16 cellular contexts compared by ENCODE assay signal in the genomic region with DNA sequence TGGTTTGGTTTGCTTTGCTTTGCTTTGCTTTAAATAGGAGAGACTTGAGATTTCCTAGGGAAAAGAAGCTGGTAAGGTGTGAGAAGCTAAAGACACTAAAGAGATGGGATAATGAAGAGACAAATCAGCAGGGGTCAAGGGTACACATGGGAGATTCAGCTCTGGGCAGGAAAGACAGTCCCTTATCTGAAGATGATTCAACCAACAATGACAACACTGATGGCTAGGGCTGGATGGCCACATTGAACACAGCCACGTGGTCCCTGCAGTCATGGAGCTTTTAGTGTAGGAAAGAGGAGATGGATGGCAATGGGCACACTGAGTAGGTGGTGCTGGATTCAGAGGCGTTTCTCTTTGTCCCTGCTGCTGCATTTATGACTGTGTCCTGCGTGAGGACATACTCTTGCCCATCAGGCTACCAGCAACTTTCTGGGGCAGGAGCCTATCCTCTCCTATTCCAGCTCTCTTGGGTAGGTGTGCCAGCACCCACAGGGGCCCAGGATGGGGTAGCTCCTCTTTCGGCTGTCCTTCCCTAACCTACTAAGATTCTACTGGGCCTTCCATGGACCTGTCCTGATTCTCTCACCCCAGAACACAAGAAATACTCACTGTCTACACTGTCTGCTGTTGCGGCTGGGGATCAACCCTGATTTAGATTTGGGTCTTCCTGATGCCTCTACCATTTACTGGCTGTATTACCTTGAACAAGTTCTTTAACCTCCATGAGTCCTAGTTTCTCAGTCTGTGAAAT. TPM values are rescaled to one million over a fixed set of nuclear protein-coding genes. Genes with fewer than 3 reads are reported as not detected.
DNase-seq lines count a peak whose midpoint lies in the region; ATAC-seq, FAIRE-seq and TF ChIP-seq lines count a peak whose summit lies in the region.
"Had no signal": no experiment of that assay in that cellular context is flagged by ENCODE, and none has a peak within 500 bp of the region (broad histone marks: within the 10 kb centered on the region; RNA-seq: fewer than 3 reads in every experiment).

No MANE protein-coding gene starts in this region.

- ATAC-seq in HepG2 = no peak
- no peak for ATAC-seq in right lobe of liver
- ATAC-seq: esophagus mucosa had no signal

- H2AFZ ChIP-seq in HepG2 (ENCODE audit: low read length) = no peak overlapping the region

- no peak overlapping the region for H3K27ac ChIP-seq in HepG2 (ENCODE audit: extremely low read length, insufficient read depth, low read length)
- H3K27ac ChIP-seq in right lobe of liver = no peak overlapping the region

- WGBS in HepG2 (ENCODE audit: low lambda C conversion rate) = 47% methylated on average over 5 of the region's 5 CpGs
- 100% methylated on average over 1 of the region's 5 CpGs for WGBS in right lobe of liver (ENCODE audit: insufficient coverage, low coverage, low lambda C conversion rate, missing lambda C conversion rate)

- H3K36me3 Mint-ChIP-seq in brain = no peaks in the 10 kb centered on the region

- FAIRE-seq in HepG2 (lab: Jason Lieb, UNC) = no peak
- FAIRE-seq: H1 had no signal

- H3K4me3 ChIP-seq in HepG2 (replicated peaks in 1 of 3; ENCODE audit: insufficient read depth in 1 of 3, low read depth in 2 of 3, low read length in 3 of 3) (no peak overlapping the region), right lobe of liver (no peak overlapping the region)

- in situ Hi-C loops in HepG2 (cut with HindIII; ENCODE audit: extremely low pct_ligation_motif_present, low pct_unique_long_range_greater_than_20kb) = no loop called here

- no peaks in the 10 kb centered on the region for H4K20me1 ChIP-seq in HepG2 (ENCODE audit: insufficient read depth, low read length)

- no peaks in the 10 kb centered on the region for H3K79me2 ChIP-seq in HepG2 (ENCODE audit: insufficient read depth, low read length)

- H3K36me3 ChIP-seq in HepG2 (replicated peaks in 1 of 2; ENCODE audit: control insufficient read depth in 1 of 2, insufficient read depth in 2 of 2, low read length in 2 of 2) (no peaks in the 10 kb centered on the region), right lobe of liver (no peaks in the 10 kb centered on the region)
- H3K36me3 ChIP-seq: upper lobe of left lung had no signal

- TF ChIP-seq EP300 in HepG2 (IDR thresholded peaks at IDR 0.05; ENCODE audit: low read depth in 2 of 2, low read length in 2 of 2) = no peak
- TF ChIP-seq EP300 in HepG2 (CRISPR knock-in tag; IDR thresholded peaks at IDR 0.05; ENCODE audit: borderline replicate concordance) = no peak

- H3K4me1 Mint-ChIP-seq in brain = peaks cover 45% of the 10 kb centered on the region

- no peaks in the 10 kb centered on the region for H3K9me3 Mint-ChIP-seq in brain

- TF ChIP-seq POLR2A in HepG2 (IDR thresholded peaks at IDR 0.05; ENCODE audit: insufficient read depth in 1 of 2, low read depth in 2 of 2, low read length in 2 of 2) = no peak
- TF ChIP-seq POLR2A in right lobe of liver (IDR thresholded peaks at IDR 0.05) = no peak

- H3K27me3 ChIP-seq in HepG2 (ENCODE audit: control insufficient read depth in 1 of 2, insufficient read depth in 2 of 2, low read length in 2 of 2) (peaks cover 5 to 36% of the 10 kb centered on the region in 2 experiments; a peak in 3 of 5 replicates), right lobe of liver (no peaks in the 10 kb centered on the region)
- H3K27me3 ChIP-seq: upper lobe of left lung had no signal

- H3K27me3 Mint-ChIP-seq in brain = peaks cover 4% of the 10 kb centered on the region

- no TSS peak for BruUV-seq in HepG2 (replicated peaks; lab: Mats Ljungman, UMichigan)

- TF ChIP-seq CTCF in HepG2 (CRISPR knock-in tag; IDR thresholded peaks at IDR 0.05) = no peak
- TF ChIP-seq CTCF in right lobe of liver (IDR thresholded peaks at IDR 0.05) = no peak
- no peak for TF ChIP-seq CTCF in brain (conservative IDR thresholded peaks at IDR 0.05)

- peak overlapping the region in 4 of 5 experiments; percentile 5 to 90 (median 85) for H3K27ac Mint-ChIP-seq in brain

- no peak overlapping the region for H3K4me2 ChIP-seq in HepG2 (ENCODE audit: low read depth, low read length)

- H3K9me3 ChIP-seq in HepG2 (ENCODE audit: low read length) = no peaks in the 10 kb centered on the region
- no peaks in the 10 kb centered on the region for H3K9me3 ChIP-seq in right lobe of liver
- H3K9me3 ChIP-seq: upper lobe of left lung had no signal

- H3K4me1 ChIP-seq in HepG2 (ENCODE audit: insufficient read depth, low read length) = peaks cover 29% of the 10 kb centered on the region
- H3K4me1 ChIP-seq in right lobe of liver = peaks cover 0 to 17% (median 0%) of the 10 kb centered on the region in 4 donors

- intact Hi-C loops in HepG2 (cut with micrococcal nuclease; ENCODE audit: unreplicated experiment) (loop anchor here (5.0 kb wide), 1 partner anchor 95 kb away; the partner anchor contains the start of gene RNPEP), right lobe of liver (cut with DNase I) (loop anchor here in 1 of 2 donors (10.0 kb wide), 1 partner anchor 238 kb away; the partner anchor contains the start of gene GPR37L1)

- CTCF ChIA-PET in HepG2 (lab: Yijun Ruan, JAX; ENCODE audit: low intra/inter-chr PET ratio, low total read pairs) = no interaction called here

- POLR2A ChIA-PET in HepG2 (lab: Yijun Ruan, JAX) = no interaction called here

- no peak overlapping the region for H3K9ac ChIP-seq in HepG2 (ENCODE audit: insufficient read depth, low read depth, low read length)

- peak overlapping the region; percentile 35 to 89 (median 81) for H3K4me3 Mint-ChIP-seq in brain

- TF ChIP-seq RAD21 in HepG2 (CRISPR knock-in tag; IDR thresholded peaks at IDR 0.05) = no peak

- DNase-seq in HepG2 (ENCODE audit: low spot score) = no peak
- DNase-seq in right lobe of liver = no peak
- DNase-seq in middle frontal gyrus (ENCODE audit: extremely low spot score, low spot score) = peak; percentile 24
- DNase-seq in germinal center (ENCODE audit: low spot score) = no peak
- no peak for DNase-seq in activated CD4-positive, alpha-beta T cell treated with anti-CD3 and anti-CD28 coated beads for 4 hours
- no peak for DNase-seq in NCI-H2081 treated with DMSO at 0.1 percent for 48 hours (lab: John Stamatoyannopoulos, UW)
- no peak for DNase-seq in LoVo (ENCODE audit: low spot score)
- DNase-seq: NCI-H2081; RPMI8226; stimulated activated CD4-positive, alpha-beta T cell treated with anti-CD3 and anti-CD28 coated beads, Interleukin-4, amount 100 ng/mL, for 1 hour; upper lobe of left lung had no signal

RNA-seq across cellular contexts. Expression of gene SHISA4, which starts 1.4 kb away (rescaled TPM):
- total RNA-seq in HepG2 (2016; rRNA removed; fragmentation: Illumina TruSeq; extraction: Trizol) (0.24 and 0.51 TPM in 2 replicates), right lobe of liver (1 to 10 TPM; 2.5 to 8.1 (median 4.8) TPM)
- total RNA-seq in HepG2 (2016; cell fraction: cytosol; rRNA removed; fragmentation: Illumina TruSeq; extraction: Trizol; ENCODE audit: low read depth) = 0.97 and 1.8 TPM in 2 replicates
- total RNA-seq in HepG2 (2016; cell fraction: insoluble cytoplasmic fraction; rRNA removed; fragmentation: Illumina TruSeq; extraction: Trizol) = 0.21 and 0.45 TPM in 2 replicates
- 0.86 and 1.4 TPM in 2 replicates for total RNA-seq in HepG2 (2016; cell fraction: membrane; rRNA removed; fragmentation: Illumina TruSeq; extraction: Trizol)
- total RNA-seq in HepG2 (2016; cell fraction: nucleus; rRNA removed; fragmentation: Illumina TruSeq; extraction: Trizol) = 0.44 and 0.47 TPM in 2 replicates
- polyA plus RNA-seq in HepG2 (2011; rRNA removed) (1.0 and 1.1 TPM in 2 replicates), brain (ENCODE audit: insufficient read depth, low read depth, low replicate concordance) (107 TPM)
- 0.59 and 1.4 TPM in 2 replicates for polyA plus RNA-seq in HepG2 (2011; cell fraction: cytosol; rRNA removed)
- 0.83 and 1.5 TPM in 2 replicates for polyA plus RNA-seq in HepG2 (2011; cell fraction: nucleus; rRNA removed)
- 0.17 TPM in 1 of 2 replicates, not detected in the other for polyA plus RNA-seq in HepG2 (2012)
- 2.6 and 3.1 TPM in 2 replicates for polyA plus RNA-seq in HepG2 (2016; cell fraction: cytosol; fragmentation: Illumina TruSeq; extraction: Trizol; ENCODE audit: low read depth)
- 0.36 and 0.81 TPM in 2 replicates for polyA plus RNA-seq in HepG2 (2016; cell fraction: insoluble cytoplasmic fraction; fragmentation: Illumina TruSeq; extraction: Trizol; ENCODE audit: low read depth)
- 2.1 and 2.2 TPM in 2 replicates for polyA plus RNA-seq in HepG2 (2016; cell fraction: membrane; fragmentation: Illumina TruSeq; extraction: Trizol; ENCODE audit: low read depth)
- 0.72 and 1.3 TPM in 2 replicates for polyA plus RNA-seq in HepG2 (2016; cell fraction: nucleus; fragmentation: Illumina TruSeq; extraction: Trizol; ENCODE audit: insufficient read depth, low read depth)
- polyA minus RNA-seq in HepG2 (2011; rRNA and poly(A)+ RNA removed; ENCODE audit: low replicate concordance) = 1.0 and 5.4 TPM in 2 replicates
- polyA minus RNA-seq in HepG2 (2011; cell fraction: cytosol; rRNA and poly(A)+ RNA removed) = not detected in 2 replicates
- not detected in 2 replicates for polyA minus RNA-seq in HepG2 (2011; cell fraction: nucleus; rRNA and poly(A)+ RNA removed)

RNA-seq across cellular contexts. Expression of gene IPO9, which starts 58.3 kb away (rescaled TPM):
- total RNA-seq in HepG2 (2016; rRNA removed; fragmentation: Illumina TruSeq; extraction: Trizol) (34.8 and 54.2 TPM in 2 replicates), right lobe of liver (10 to 100 TPM; 10.3 to 21.7 (median 19.1) TPM)
- 2.7 and 3.0 TPM in 2 replicates for total RNA-seq in HepG2 (2016; cell fraction: cytosol; rRNA removed; fragmentation: Illumina TruSeq; extraction: Trizol; ENCODE audit: low read depth)
- 33.2 and 45.5 TPM in 2 replicates for total RNA-seq in HepG2 (2016; cell fraction: insoluble cytoplasmic fraction; rRNA removed; fragmentation: Illumina TruSeq; extraction: Trizol)
- 17.5 and 18.0 TPM in 2 replicates for total RNA-seq in HepG2 (2016; cell fraction: membrane; rRNA removed; fragmentation: Illumina TruSeq; extraction: Trizol)
- total RNA-seq in HepG2 (2016; cell fraction: nucleus; rRNA removed; fragmentation: Illumina TruSeq; extraction: Trizol) = 36.0 and 37.9 TPM in 2 replicates
- polyA plus RNA-seq in HepG2 (2011; rRNA removed) (24.6 and 31.0 TPM in 2 replicates), brain (ENCODE audit: insufficient read depth, low read depth, low replicate concordance) (108 TPM)
- polyA plus RNA-seq in HepG2 (2011; cell fraction: cytosol; rRNA removed) = 13.7 and 14.3 TPM in 2 replicates
- polyA plus RNA-seq in HepG2 (2011; cell fraction: nucleus; rRNA removed) = 28.0 and 34.2 TPM in 2 replicates
- 19.5 and 22.2 TPM in 2 replicates for polyA plus RNA-seq in HepG2 (2012)
- 4.2 and 6.1 TPM in 2 replicates for polyA plus RNA-seq in HepG2 (2016; cell fraction: cytosol; fragmentation: Illumina TruSeq; extraction: Trizol; ENCODE audit: low read depth)
- polyA plus RNA-seq in HepG2 (2016; cell fraction: insoluble cytoplasmic fraction; fragmentation: Illumina TruSeq; extraction: Trizol; ENCODE audit: low read depth) = 61.7 and 63.3 TPM in 2 replicates
- 15.5 and 18.5 TPM in 2 replicates for polyA plus RNA-seq in HepG2 (2016; cell fraction: membrane; fragmentation: Illumina TruSeq; extraction: Trizol; ENCODE audit: low read depth)
- 63.6 and 67.7 TPM in 2 replicates for polyA plus RNA-seq in HepG2 (2016; cell fraction: nucleus; fragmentation: Illumina TruSeq; extraction: Trizol; ENCODE audit: insufficient read depth, low read depth)
- polyA minus RNA-seq in HepG2 (2011; rRNA and poly(A)+ RNA removed; ENCODE audit: low replicate concordance) = 39.2 and 117 TPM in 2 replicates
- 19.0 and 19.9 TPM in 2 replicates for polyA minus RNA-seq in HepG2 (2011; cell fraction: cytosol; rRNA and poly(A)+ RNA removed)
- polyA minus RNA-seq in HepG2 (2011; cell fraction: nucleus; rRNA and poly(A)+ RNA removed) = 25.9 and 27.0 TPM in 2 replicates

RNA-seq across cellular contexts. Expression of gene LMOD1, which starts 59.1 kb away (rescaled TPM):
- not detected in 2 replicates for total RNA-seq in HepG2 (2016; rRNA removed; fragmentation: Illumina TruSeq; extraction: Trizol)
- total RNA-seq in HepG2 (2016; cell fraction: cytosol; rRNA removed; fragmentation: Illumina TruSeq; extraction: Trizol; ENCODE audit: low read depth) = not detected in 2 replicates
- total RNA-seq in HepG2 (2016; cell fraction: insoluble cytoplasmic fraction; rRNA removed; fragmentation: Illumina TruSeq; extraction: Trizol) = not detected in 2 replicates
- not detected in 2 replicates for total RNA-seq in HepG2 (2016; cell fraction: membrane; rRNA removed; fragmentation: Illumina TruSeq; extraction: Trizol)
- not detected in 2 replicates for total RNA-seq in HepG2 (2016; cell fraction: nucleus; rRNA removed; fragmentation: Illumina TruSeq; extraction: Trizol)
- not detected in 2 replicates for polyA plus RNA-seq in HepG2 (2011; rRNA removed)
- polyA plus RNA-seq in HepG2 (2011; cell fraction: cytosol; rRNA removed) = 0.01 TPM in 1 of 2 replicates, not detected in the other
- polyA plus RNA-seq in HepG2 (2011; cell fraction: nucleus; rRNA removed) = not detected in 2 replicates
- polyA plus RNA-seq in HepG2 (2012) = not detected in 2 replicates
- not detected in 2 replicates for polyA plus RNA-seq in HepG2 (2016; cell fraction: cytosol; fragmentation: Illumina TruSeq; extraction: Trizol; ENCODE audit: low read depth)
- polyA plus RNA-seq in HepG2 (2016; cell fraction: insoluble cytoplasmic fraction; fragmentation: Illumina TruSeq; extraction: Trizol; ENCODE audit: low read depth) = not detected in 2 replicates
- not detected in 2 replicates for polyA plus RNA-seq in HepG2 (2016; cell fraction: membrane; fragmentation: Illumina TruSeq; extraction: Trizol; ENCODE audit: low read depth)
- polyA plus RNA-seq in HepG2 (2016; cell fraction: nucleus; fragmentation: Illumina TruSeq; extraction: Trizol; ENCODE audit: insufficient read depth, low read depth) = not detected in 2 replicates
- 0.07 TPM in 1 of 2 replicates, not detected in the other for polyA minus RNA-seq in HepG2 (2011; rRNA and poly(A)+ RNA removed; ENCODE audit: low replicate concordance)
- polyA minus RNA-seq in HepG2 (2011; cell fraction: cytosol; rRNA and poly(A)+ RNA removed) = not detected in 2 replicates
- polyA minus RNA-seq in HepG2 (2011; cell fraction: nucleus; rRNA and poly(A)+ RNA removed) = not detected in 2 replicates
- 1 to 10 TPM; 1.1 to 3.5 (median 2.1) TPM for total RNA-seq in right lobe of liver
- 4.2 TPM for polyA plus RNA-seq in brain (ENCODE audit: insufficient read depth, low read depth, low replicate concordance)
- total RNA-seq: T-helper 1 cell treated with Interleukin-12 subunit alpha and Interleukin-12 subunit beta and Interleukin-4 antibody, amounts not matched to agents 30 ng/mL and 1 ng/mL, for 36 hours had no signal
- polyA plus RNA-seq: neural cell had no signal
